In genomic region chr7:43201912-43202311, GRCh38 we compare ENCODE assay signal across 34 cellular contexts.
DNase-seq lines count a peak whose midpoint lies in the region; ATAC-seq, FAIRE-seq and TF ChIP-seq lines count a peak whose summit lies in the region.
"Had no signal": no experiment of that assay in that cellular context is flagged by ENCODE, and none has a peak within 500 bp of the region (broad histone marks: within the 10 kb centered on the region; RNA-seq: fewer than 3 reads in every experiment).

No MANE protein-coding gene starts in this region.

- no peak overlapping the region for H3K14ac ChIP-seq in IMR-90 (replicated peaks; ENCODE audit: low read depth, low read length)

- no peak overlapping the region for H3K4me3 Mint-ChIP-seq in progenitor cell of endocrine pancreas (ENCODE audit: low read depth)
- H3K4me3 Mint-ChIP-seq: activated CD4-positive, alpha-beta T cell treated with anti-CD3 and anti-CD28 coated beads, Interleukin-2, amount 10 ng/mL, durations not matched to agents 24 days and 14 days; CD4-positive, alpha-beta T cell; effector memory CD8-positive, alpha-beta T cell; H9; nephron had no signal

- CTCF ChIA-PET in IMR-90 (lab: Yijun Ruan, JAX) = no interaction called here

- WGBS in IMR-90 (ENCODE audit: extremely low coverage in 2 of 2, insufficient read length in 1 of 2), 2 experiments = no CpG with 5 or more reads among the region's 2 CpGs

- no peak overlapping the region for H2BK20ac ChIP-seq in IMR-90 (ENCODE audit: low read depth, low read length)

- H3K4me3 ChIP-seq in ACC112 (ENCODE audit: low read depth, low read length) = no peak overlapping the region
- no peak overlapping the region for H3K4me3 ChIP-seq in IMR-90 (ENCODE audit: insufficient read depth, low read depth, low read length)
- no peak overlapping the region for H3K4me3 ChIP-seq in bronchial epithelial cell (ENCODE audit: low read depth, low read length)
- H3K4me3 ChIP-seq in foreskin fibroblast (ENCODE audit: low read depth in 1 of 2, low read length in 2 of 2) = no peak overlapping the region
- H3K4me3 ChIP-seq in uterus = no peak overlapping the region
- H3K4me3 ChIP-seq: GM12878, sigmoid colon, tibial nerve had no signal

- H3K4me1 ChIP-seq in ACC112 (ENCODE audit: control insufficient read depth, insufficient read depth, low read length, unreplicated experiment) (peaks cover 48% of the 10 kb centered on the region), IMR-90 (ENCODE audit: control insufficient read depth, insufficient read depth, low read length) (peaks cover 8% of the 10 kb centered on the region; the same call in 1 of the 2 replicates), uterus (no peaks in the 10 kb centered on the region)
- H3K4me1 ChIP-seq: sigmoid colon, tibial nerve had no signal

- no TSS peak for BruUV-seq in IMR-90 (replicated peaks; lab: Mats Ljungman, UMichigan)

- H3K27me3 ChIP-seq in ACC112 (ENCODE audit: insufficient read depth, low read length) (no peaks in the 10 kb centered on the region), IMR-90 (ENCODE audit: control insufficient read depth, insufficient read depth, low read length) (no peaks in the 10 kb centered on the region), bronchial epithelial cell (ENCODE audit: control insufficient read depth, insufficient read depth, low read length) (no peaks in the 10 kb centered on the region), uterus (no peaks in the 10 kb centered on the region)
- H3K27me3 ChIP-seq: sigmoid colon had no signal

- H3K18ac ChIP-seq in IMR-90 (ENCODE audit: low read depth, low read length) = no peak overlapping the region

- no peak overlapping the region for H3K4ac ChIP-seq in IMR-90 (ENCODE audit: low read depth, low read length)

- no peak overlapping the region for H2BK5ac ChIP-seq in IMR-90 (ENCODE audit: low read depth, low read length, poor library complexity, severe bottlenecking)

- H3K23ac ChIP-seq in IMR-90 (ENCODE audit: low read depth, low read length) = no peak overlapping the region

- no peak overlapping the region for H3K9ac ChIP-seq in IMR-90 (ENCODE audit: low read depth, low read length)

- H3K56ac ChIP-seq in IMR-90 (ENCODE audit: extremely low read depth, insufficient read depth, low read length) = no peak overlapping the region

- H2AK9ac ChIP-seq in IMR-90 (replicated peaks; ENCODE audit: low read depth, low read length, poor library complexity) = no peak overlapping the region

- peaks cover 0 to 9% of the 10 kb centered on the region in 2 experiments; a peak in 2 of 4 replicates for H3K79me1 ChIP-seq in IMR-90 (ENCODE audit: low read depth in 1 of 2, low read length in 2 of 2)

- POLR2A ChIA-PET in IMR-90 (lab: Charles Lee; ENCODE audit: unreplicated experiment) = no interaction called here

- H3K36me3 Mint-ChIP-seq in progenitor cell of endocrine pancreas (ENCODE audit: insufficient read depth) = no peaks in the 10 kb centered on the region
- H3K36me3 Mint-ChIP-seq: activated naive CD4-positive, alpha-beta T cell treated with anti-CD3 and anti-CD28 coated beads, Interleukin-2, amount 50 U/mL, for 72 hours had no signal

- peaks cover 1% of the 10 kb centered on the region for H3K4me1 Mint-ChIP-seq in progenitor cell of endocrine pancreas (ENCODE audit: low read depth)
- H3K4me1 Mint-ChIP-seq: activated CD4-positive, alpha-beta T cell treated with anti-CD3 and anti-CD28 coated beads, Interleukin-2, amount 10 ng/mL, durations not matched to agents 24 days and 14 days had no signal

- H3K27me3 Mint-ChIP-seq in progenitor cell of endocrine pancreas = peaks cover 6% of the 10 kb centered on the region
- H3K27me3 Mint-ChIP-seq: activated CD4-positive, alpha-beta T cell treated with anti-CD3 and anti-CD28 coated beads, Interleukin-2, amount 10 ng/mL, durations not matched to agents 24 days and 14 days had no signal

- peaks cover 4% of the 10 kb centered on the region for H3K9me3 Mint-ChIP-seq in progenitor cell of endocrine pancreas (ENCODE audit: low read depth)
- H3K9me3 Mint-ChIP-seq: activated CD4-positive, alpha-beta T cell treated with anti-CD3 and anti-CD28 coated beads, Interleukin-2, amount 10 ng/mL, durations not matched to agents 24 days and 14 days; activated naive CD4-positive, alpha-beta T cell treated with anti-CD3 and anti-CD28 coated beads, Interleukin-2, amount 50 U/mL, for 72 hours; activated T-helper 2 cell treated with anti-CD3 and anti-CD28 coated beads, Interferon-gamma antibody, Interleukin-2, Interleukin-4, amounts not matched to agents 10 μg/mL and 5 μg/mL and 100 μg/mL, durations not matched to agents 14 hours and 24 hours and 36 hours; CD4-positive, alpha-beta T cell; effector memory CD8-positive, alpha-beta T cell; H9; nephron had no signal

- intact Hi-C loops in IMR-90 (cut with micrococcal nuclease) (no loop called here), uterus (cut with DNase I; ENCODE audit: low total_unique reads) (no loop called here)

- no peak overlapping the region for H4K91ac ChIP-seq in IMR-90 (ENCODE audit: insufficient read depth, low read depth, low read length)

- DNase-seq in IMR-90 (peak; percentile 77), bronchial epithelial cell (ENCODE audit: low read depth) (peak; percentile 59), foreskin fibroblast (peak; percentile 78 to 89), GF-D8 (lab: John Stamatoyannopoulos, UW) (no peak), progenitor cell of endocrine pancreas (ENCODE audit: low spot score, unreplicated experiment) (no peak), uterus (no peak)
- DNase-seq: 8988T; activated CD4-positive, alpha-beta T cell treated with anti-CD3 and anti-CD28 coated beads, Interleukin-2, amount 10 ng/mL, durations not matched to agents 24 days and 14 days; activated CD8-positive, alpha-beta memory T cell treated with anti-CD3 and anti-CD28 coated beads for 24 hours; activated T-cell treated with anti-CD3 and anti-CD28 coated beads for 4 hours; caudate nucleus; CD4-positive, alpha-beta T cell; effector memory CD8-positive, alpha-beta T cell; H9; hypothalamus; KG1; left colon; NCI-H2029 treated with DMSO at 0.1 percent for 48 hours; NCI-H345; NCI-H748 treated with DMSO at 0.1 percent for 48 hours; RPMI8226; sigmoid colon; stimulated activated CD4-positive, alpha-beta T cell treated with anti-CD3 and anti-CD28 coated beads, Interleukin-15, amount 100 ng/mL, for 24 hours; stimulated activated CD4-positive, alpha-beta T cell treated with anti-CD3 and anti-CD28 coated beads, Interleukin-4, amount 100 ng/mL, for 4 hours; T1000; WERI-Rb-1 had no signal

- no peak for TF ChIP-seq RAD21 in IMR-90 (IDR thresholded peaks at IDR 0.05; ENCODE audit: low read length)

- dilution Hi-C loops in IMR-90 (cut with HindIII; ENCODE audit: low sequenced_read_pairs, unreplicated experiment) = no loop called here

- no peak overlapping the region for H2BK15ac ChIP-seq in IMR-90 (ENCODE audit: low read depth, low read length)

- no peak overlapping the region for H2AK5ac ChIP-seq in IMR-90 (ENCODE audit: low read depth, low read length)

- peak overlapping the region; percentile 14; the same call in 1 of the 2 replicates for H3K27ac ChIP-seq in ACC112 (ENCODE audit: low read depth, low read length)
- no peak overlapping the region for H3K27ac ChIP-seq in IMR-90 (ENCODE audit: insufficient read depth, low read length)
- no peak overlapping the region for H3K27ac ChIP-seq in uterus
- H3K27ac ChIP-seq: sigmoid colon, tibial nerve, WERI-Rb-1 had no signal

- H2AFZ ChIP-seq in ACC112 (ENCODE audit: low read length, unreplicated experiment) (no peak overlapping the region), IMR-90 (replicated peaks; ENCODE audit: low read length, poor library complexity) (no peak overlapping the region)

- H3K79me2 ChIP-seq in ACC112 (ENCODE audit: control insufficient read depth, insufficient read depth, low read length, unreplicated experiment) = no peaks in the 10 kb centered on the region

- TF ChIP-seq POLR2A in IMR-90 (IDR thresholded peaks at IDR 0.05; ENCODE audit: low read depth, low read length) = no peak
- TF ChIP-seq POLR2A in uterus (IDR thresholded peaks at IDR 0.05) = no peak

- peaks cover 13% of the 10 kb centered on the region for H3K9me1 ChIP-seq in IMR-90 (ENCODE audit: insufficient read depth, low read length)

- TF ChIP-seq CTCF in IMR-90 (conservative IDR thresholded peaks at IDR 0.05; ENCODE audit: low read depth, low read length) (no peak), bronchial epithelial cell (IDR thresholded peaks at IDR 0.05; ENCODE audit: insufficient read depth, low read length, severe bottlenecking) (no peak), foreskin fibroblast (IDR thresholded peaks at IDR 0.05; ENCODE audit: low read depth, low read length) (no peak), progenitor cell of endocrine pancreas (IDR thresholded peaks at IDR 0.05; ENCODE audit: unreplicated experiment) (no peak), uterus (IDR thresholded peaks at IDR 0.05) (no peak)

- FAIRE-seq in bronchial epithelial cell (lab: Jason Lieb, UNC) = no peak
- FAIRE-seq: D721Med, GM12878 had no signal

- in situ Hi-C loops in IMR-90 (cut with MboI; ENCODE audit: low sequenced_read_pairs) = no loop called here

- peak; percentile 31; the same call in 1 of the 2 replicates for ATAC-seq in IMR-90 (ENCODE audit: low read depth)
- no peak for ATAC-seq in GM18867 (IDR thresholded peaks at IDR 0.05; ENCODE audit: unreplicated experiment)
- ATAC-seq: activated naive CD4-positive, alpha-beta T cell treated with anti-CD3 and anti-CD28 coated beads, Interleukin-2, amount 50 U/mL, for 72 hours; effector memory CD8-positive, alpha-beta T cell; GM12878; left colon had no signal

- no peaks in the 10 kb centered on the region for H4K20me1 ChIP-seq in IMR-90 (ENCODE audit: insufficient read depth, low read length)

- no peak overlapping the region for H3K4me2 ChIP-seq in IMR-90 (ENCODE audit: low read depth, low read length)

- no peak overlapping the region for H2BK120ac ChIP-seq in IMR-90 (ENCODE audit: low read depth, low read length)

- no peak overlapping the region for H4K5ac ChIP-seq in IMR-90 (ENCODE audit: low read depth, low read length)

- H3K27ac Mint-ChIP-seq in progenitor cell of endocrine pancreas = no peak overlapping the region
- H3K27ac Mint-ChIP-seq: activated CD4-positive, alpha-beta T cell treated with anti-CD3 and anti-CD28 coated beads, Interleukin-2, amount 10 ng/mL, durations not matched to agents 24 days and 14 days; activated naive CD4-positive, alpha-beta T cell treated with anti-CD3 and anti-CD28 coated beads, Interleukin-2, amount 50 U/mL, for 72 hours; activated T-helper 2 cell treated with anti-CD3 and anti-CD28 coated beads, Interferon-gamma antibody, Interleukin-2, Interleukin-4, amounts not matched to agents 10 μg/mL and 5 μg/mL and 100 μg/mL, durations not matched to agents 14 hours and 24 hours and 36 hours; CD4-positive, alpha-beta T cell; effector memory CD8-positive, alpha-beta T cell; H9; nephron had no signal

- H4K8ac ChIP-seq in IMR-90 (ENCODE audit: low read depth in 2 of 2, low read length in 2 of 2) = no peak overlapping the region

- H3K36me3 ChIP-seq in ACC112 (ENCODE audit: insufficient read depth, low read length) (no peaks in the 10 kb centered on the region), IMR-90 (ENCODE audit: control insufficient read depth, insufficient read depth, low read length) (no peaks in the 10 kb centered on the region), bronchial epithelial cell (ENCODE audit: control insufficient read depth, insufficient read depth, low read length) (no peaks in the 10 kb centered on the region), uterus (no peaks in the 10 kb centered on the region)
- H3K36me3 ChIP-seq: sigmoid colon, tibial nerve, WERI-Rb-1 had no signal

- H3K9me3 ChIP-seq in IMR-90 (ENCODE audit: control insufficient read depth, insufficient read depth, low read length) = no peaks in the 10 kb centered on the region
- H3K9me3 ChIP-seq in uterus = no peaks in the 10 kb centered on the region
- H3K9me3 ChIP-seq: sigmoid colon, tibial nerve had no signal

Comparison
In these comparisons a context has a peak if more than half of its experiments do, and no peak if none do; other contexts are left out.
1. DNase-seq: peak in IMR-90 (single experiment), bronchial epithelial cell (single experiment) and foreskin fibroblast (2 of 2); none in GF-D8 (single experiment), progenitor cell of endocrine pancreas (single experiment) and uterus (0 of 2).